1 cellular context compared by ENCODE assay signal in genomic region chr4:99894998-99895397, GRCh38.
TF ChIP-seq lines count a peak whose summit lies in the region.

No MANE protein-coding gene starts in this region.

TF ChIP-seq in H1, 55 proteins besides CTCF, POLR2A, EP300 and RAD21:
- no peak for TF ChIP-seq SIN3A (conservative IDR thresholded peaks at IDR 0.05 in 1 of 2, IDR thresholded peaks at IDR 0.05 in 1 of 2; ENCODE audit: low read depth in 1 of 2, low read length in 2 of 2)
- no peak for TF ChIP-seq CHD2 (IDR thresholded peaks at IDR 0.05; ENCODE audit: low read length)
- TF ChIP-seq TAF7 (optimal IDR thresholded peaks at IDR 0.05; ENCODE audit: borderline replicate concordance, low read depth, low read length): no peak
- TF ChIP-seq NANOG (IDR thresholded peaks at IDR 0.05; ENCODE audit: insufficient read depth, low read depth, low read length, poor library complexity, severe bottlenecking): no peak
- no peak for TF ChIP-seq TBP (IDR thresholded peaks at IDR 0.05; ENCODE audit: low read depth, low read length)
- no peak for TF ChIP-seq CEBPB (IDR thresholded peaks at IDR 0.05; ENCODE audit: low read depth, low read length)
- TF ChIP-seq KDM1A (IDR thresholded peaks at IDR 0.05; ENCODE audit: borderline replicate concordance, low read length): no peak
- TF ChIP-seq GTF2F1 (IDR thresholded peaks at IDR 0.05; ENCODE audit: borderline replicate concordance, low read depth, low read length): no peak
